Comparison of ENCODE assay signal across 8 cellular contexts in genomic region chr1:108691128-108691885, GRCh38. TPM values are rescaled to one million over a fixed set of nuclear protein-coding genes. Genes with fewer than 3 reads are reported as not detected.
DNase-seq lines count a peak whose midpoint lies in the region; ATAC-seq and TF ChIP-seq lines count a peak whose summit lies in the region.

No MANE protein-coding gene starts in this region.

- peak overlapping the region; percentile 99 for H2AFZ ChIP-seq in osteoblast (ENCODE audit: low read length)

- H3K4me3 ChIP-seq in osteoblast (ENCODE audit: insufficient read depth, low read length): peak overlapping the region; percentile 97

- H3K4me1 ChIP-seq in osteoblast (ENCODE audit: insufficient read depth, low read length): peaks cover 28% of the 10 kb centered on the region

- ATAC-seq in Right ventricle myocardium inferior (peak; percentile 2), esophagus mucosa (peak; percentile 9)

- peaks cover 36% of the 10 kb centered on the region for H4K20me1 ChIP-seq in osteoblast (ENCODE audit: insufficient read depth, low read length)

- no peak for TF ChIP-seq CTCF in osteoblast (IDR thresholded peaks at IDR 0.05; ENCODE audit: extremely low read depth, low read depth, low read length)

- H3K27me3 ChIP-seq in osteoblast (ENCODE audit: insufficient read depth, low read length): no peaks in the 10 kb centered on the region

- intact Hi-C loops in Right ventricle myocardium inferior (cut with DNase I): no loop called here
- intact Hi-C loops in cardiac septum (cut with DNase I): loop anchor here (5.0 kb wide), 1 partner anchor 56 kb away; the partner anchor contains the start of gene STXBP3

- DNase-seq in Right ventricle myocardium inferior (ENCODE audit: missing footprints) (no peak), cardiac septum (ENCODE audit: low spot score) (no peak), RKO (ENCODE audit: low spot score) (peak; percentile 29), osteoblast (ENCODE audit: insufficient read length, low spot score, missing footprints) (no peak), 8988T (no peak), SIG-M5 treated with dmso at 0.1 percent for 504 hours (lab: John Stamatoyannopoulos, UW; ENCODE audit: unreplicated experiment) (no peak)
- no peak for DNase-seq in stimulated activated CD4-positive, alpha-beta T cell treated with anti-CD3 and anti-CD28 coated beads, Interleukin-2, amount 100 ng/mL, for 24 hours

- no peaks in the 10 kb centered on the region for H3K9me3 ChIP-seq in osteoblast (ENCODE audit: low read depth, low read length)

- peaks cover 51% of the 10 kb centered on the region for H3K79me2 ChIP-seq in osteoblast (ENCODE audit: insufficient read depth, low read length)

- peaks cover 11% of the 10 kb centered on the region for H3K36me3 ChIP-seq in osteoblast (ENCODE audit: insufficient read depth, low read length)

- H3K27ac ChIP-seq in osteoblast (ENCODE audit: low read depth, low read length): peak overlapping the region; percentile 91

- peak overlapping the region; percentile 99 for H3K4me2 ChIP-seq in osteoblast (ENCODE audit: insufficient read depth, low read length)

RNA-seq across cellular contexts. Expression of gene PRPF38B, which starts 0.8 kb away (rescaled TPM):
- total RNA-seq in Right ventricle myocardium inferior (16.9 TPM), cardiac septum (16.4 TPM), esophagus mucosa (16.0 TPM), osteoblast (14.1 and 19.7 TPM in 2 replicates)

RNA-seq across cellular contexts. Expression of gene FNDC7, which starts 21.4 kb away (rescaled TPM):
- total RNA-seq in Right ventricle myocardium inferior (not detected), cardiac septum (not detected), esophagus mucosa (not detected), osteoblast (not detected in 2 replicates)

RNA-seq across cellular contexts. Expression of gene HENMT1, which starts 30.4 kb away (rescaled TPM):
- total RNA-seq in Right ventricle myocardium inferior: 1.1 TPM
- 1.1 TPM for total RNA-seq in cardiac septum
- total RNA-seq in esophagus mucosa: 2.2 TPM
- 4.7 and 5.3 TPM in 2 replicates for total RNA-seq in osteoblast

RNA-seq across cellular contexts. Expression of gene STXBP3, which starts 55.2 kb away (rescaled TPM):
- total RNA-seq in Right ventricle myocardium inferior: 24.1 TPM
- total RNA-seq in cardiac septum: 30.3 TPM
- total RNA-seq in esophagus mucosa: 25.5 TPM
- 63.1 and 68.4 TPM in 2 replicates for total RNA-seq in osteoblast
